In genomic region chr7:148262721-148263229, GRCh38 we compare ENCODE assay signal across 1 cellular context.
TF ChIP-seq lines count a peak whose summit lies in the region.

No MANE protein-coding gene starts in this region.

TF ChIP-seq in H1, 55 proteins besides CTCF, POLR2A, EP300 and RAD21 (continued from another document):
- TF ChIP-seq, protein P1, sequence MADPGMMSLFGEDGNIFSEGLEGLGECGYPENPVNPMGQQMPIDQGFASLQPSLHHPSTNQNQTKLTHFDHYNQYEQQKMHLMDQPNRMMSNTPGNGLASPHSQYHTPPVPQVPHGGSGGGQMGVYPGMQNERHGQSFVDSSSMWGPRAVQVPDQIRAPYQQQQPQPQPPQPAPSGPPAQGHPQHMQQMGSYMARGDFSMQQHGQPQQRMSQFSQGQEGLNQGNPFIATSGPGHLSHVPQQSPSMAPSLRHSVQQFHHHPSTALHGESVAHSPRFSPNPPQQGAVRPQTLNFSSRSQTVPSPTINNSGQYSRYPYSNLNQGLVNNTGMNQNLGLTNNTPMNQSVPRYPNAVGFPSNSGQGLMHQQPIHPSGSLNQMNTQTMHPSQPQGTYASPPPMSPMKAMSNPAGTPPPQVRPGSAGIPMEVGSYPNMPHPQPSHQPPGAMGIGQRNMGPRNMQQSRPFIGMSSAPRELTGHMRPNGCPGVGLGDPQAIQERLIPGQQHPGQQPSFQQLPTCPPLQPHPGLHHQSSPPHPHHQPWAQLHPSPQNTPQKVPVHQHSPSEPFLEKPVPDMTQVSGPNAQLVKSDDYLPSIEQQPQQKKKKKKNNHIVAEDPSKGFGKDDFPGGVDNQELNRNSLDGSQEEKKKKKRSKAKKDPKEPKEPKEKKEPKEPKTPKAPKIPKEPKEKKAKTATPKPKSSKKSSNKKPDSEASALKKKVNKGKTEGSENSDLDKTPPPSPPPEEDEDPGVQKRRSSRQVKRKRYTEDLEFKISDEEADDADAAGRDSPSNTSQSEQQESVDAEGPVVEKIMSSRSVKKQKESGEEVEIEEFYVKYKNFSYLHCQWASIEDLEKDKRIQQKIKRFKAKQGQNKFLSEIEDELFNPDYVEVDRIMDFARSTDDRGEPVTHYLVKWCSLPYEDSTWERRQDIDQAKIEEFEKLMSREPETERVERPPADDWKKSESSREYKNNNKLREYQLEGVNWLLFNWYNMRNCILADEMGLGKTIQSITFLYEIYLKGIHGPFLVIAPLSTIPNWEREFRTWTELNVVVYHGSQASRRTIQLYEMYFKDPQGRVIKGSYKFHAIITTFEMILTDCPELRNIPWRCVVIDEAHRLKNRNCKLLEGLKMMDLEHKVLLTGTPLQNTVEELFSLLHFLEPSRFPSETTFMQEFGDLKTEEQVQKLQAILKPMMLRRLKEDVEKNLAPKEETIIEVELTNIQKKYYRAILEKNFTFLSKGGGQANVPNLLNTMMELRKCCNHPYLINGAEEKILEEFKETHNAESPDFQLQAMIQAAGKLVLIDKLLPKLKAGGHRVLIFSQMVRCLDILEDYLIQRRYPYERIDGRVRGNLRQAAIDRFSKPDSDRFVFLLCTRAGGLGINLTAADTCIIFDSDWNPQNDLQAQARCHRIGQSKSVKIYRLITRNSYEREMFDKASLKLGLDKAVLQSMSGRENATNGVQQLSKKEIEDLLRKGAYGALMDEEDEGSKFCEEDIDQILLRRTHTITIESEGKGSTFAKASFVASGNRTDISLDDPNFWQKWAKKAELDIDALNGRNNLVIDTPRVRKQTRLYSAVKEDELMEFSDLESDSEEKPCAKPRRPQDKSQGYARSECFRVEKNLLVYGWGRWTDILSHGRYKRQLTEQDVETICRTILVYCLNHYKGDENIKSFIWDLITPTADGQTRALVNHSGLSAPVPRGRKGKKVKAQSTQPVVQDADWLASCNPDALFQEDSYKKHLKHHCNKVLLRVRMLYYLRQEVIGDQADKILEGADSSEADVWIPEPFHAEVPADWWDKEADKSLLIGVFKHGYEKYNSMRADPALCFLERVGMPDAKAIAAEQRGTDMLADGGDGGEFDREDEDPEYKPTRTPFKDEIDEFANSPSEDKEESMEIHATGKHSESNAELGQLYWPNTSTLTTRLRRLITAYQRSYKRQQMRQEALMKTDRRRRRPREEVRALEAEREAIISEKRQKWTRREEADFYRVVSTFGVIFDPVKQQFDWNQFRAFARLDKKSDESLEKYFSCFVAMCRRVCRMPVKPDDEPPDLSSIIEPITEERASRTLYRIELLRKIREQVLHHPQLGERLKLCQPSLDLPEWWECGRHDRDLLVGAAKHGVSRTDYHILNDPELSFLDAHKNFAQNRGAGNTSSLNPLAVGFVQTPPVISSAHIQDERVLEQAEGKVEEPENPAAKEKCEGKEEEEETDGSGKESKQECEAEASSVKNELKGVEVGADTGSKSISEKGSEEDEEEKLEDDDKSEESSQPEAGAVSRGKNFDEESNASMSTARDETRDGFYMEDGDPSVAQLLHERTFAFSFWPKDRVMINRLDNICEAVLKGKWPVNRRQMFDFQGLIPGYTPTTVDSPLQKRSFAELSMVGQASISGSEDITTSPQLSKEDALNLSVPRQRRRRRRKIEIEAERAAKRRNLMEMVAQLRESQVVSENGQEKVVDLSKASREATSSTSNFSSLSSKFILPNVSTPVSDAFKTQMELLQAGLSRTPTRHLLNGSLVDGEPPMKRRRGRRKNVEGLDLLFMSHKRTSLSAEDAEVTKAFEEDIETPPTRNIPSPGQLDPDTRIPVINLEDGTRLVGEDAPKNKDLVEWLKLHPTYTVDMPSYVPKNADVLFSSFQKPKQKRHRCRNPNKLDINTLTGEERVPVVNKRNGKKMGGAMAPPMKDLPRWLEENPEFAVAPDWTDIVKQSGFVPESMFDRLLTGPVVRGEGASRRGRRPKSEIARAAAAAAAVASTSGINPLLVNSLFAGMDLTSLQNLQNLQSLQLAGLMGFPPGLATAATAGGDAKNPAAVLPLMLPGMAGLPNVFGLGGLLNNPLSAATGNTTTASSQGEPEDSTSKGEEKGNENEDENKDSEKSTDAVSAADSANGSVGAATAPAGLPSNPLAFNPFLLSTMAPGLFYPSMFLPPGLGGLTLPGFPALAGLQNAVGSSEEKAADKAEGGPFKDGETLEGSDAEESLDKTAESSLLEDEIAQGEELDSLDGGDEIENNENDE (IDR thresholded peaks at IDR 0.05; ENCODE audit: insufficient replicate concordance, low read length) = no peak
- TF ChIP-seq TEAD4 (IDR thresholded peaks at IDR 0.05; ENCODE audit: low read depth, low read length) (peak; percentile 49; the same call in 1 of the 2 replicates), CHD1 (IDR thresholded peaks at IDR 0.05; ENCODE audit: low read depth, low read length) (no peak), SIN3A (conservative IDR thresholded peaks at IDR 0.05 in 1 of 2, IDR thresholded peaks at IDR 0.05 in 1 of 2; ENCODE audit: low read depth in 1 of 2, low read length in 2 of 2) (no peak), TAF1 (IDR thresholded peaks at IDR 0.05; ENCODE audit: low read depth, low read length) (0 out of 2 replicates have a peak, but pooled peaks have one; percentile 17), MAFK (IDR thresholded peaks at IDR 0.05; ENCODE audit: low read depth, low read length) (peak; percentile 26; the same call in 1 of the 2 replicates), EGR1 (IDR thresholded peaks at IDR 0.05; ENCODE audit: borderline replicate concordance, low read depth, low read length) (no peak)
- TF ChIP-seq, protein P2, sequence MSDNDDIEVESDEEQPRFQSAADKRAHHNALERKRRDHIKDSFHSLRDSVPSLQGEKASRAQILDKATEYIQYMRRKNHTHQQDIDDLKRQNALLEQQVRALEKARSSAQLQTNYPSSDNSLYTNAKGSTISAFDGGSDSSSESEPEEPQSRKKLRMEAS (IDR thresholded peaks at IDR 0.05) = peak; percentile 66
- TF ChIP-seq, protein P3, sequence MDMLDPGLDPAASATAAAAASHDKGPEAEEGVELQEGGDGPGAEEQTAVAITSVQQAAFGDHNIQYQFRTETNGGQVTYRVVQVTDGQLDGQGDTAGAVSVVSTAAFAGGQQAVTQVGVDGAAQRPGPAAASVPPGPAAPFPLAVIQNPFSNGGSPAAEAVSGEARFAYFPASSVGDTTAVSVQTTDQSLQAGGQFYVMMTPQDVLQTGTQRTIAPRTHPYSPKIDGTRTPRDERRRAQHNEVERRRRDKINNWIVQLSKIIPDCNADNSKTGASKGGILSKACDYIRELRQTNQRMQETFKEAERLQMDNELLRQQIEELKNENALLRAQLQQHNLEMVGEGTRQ (IDR thresholded peaks at IDR 0.05; ENCODE audit: low read length) = peak; percentile 52; the same call in 1 of the 2 replicates
